ENCODE assay signal across 1 cellular context in genomic region chr15:83842281-83842680, GRCh38.
TF ChIP-seq lines count a peak whose summit lies in the region.

No MANE protein-coding gene starts in this region.

TF ChIP-seq in WTC11, 78 proteins besides CTCF, POLR2A, EP300 and RAD21 (continued from another document):
- TF ChIP-seq, protein P1, sequence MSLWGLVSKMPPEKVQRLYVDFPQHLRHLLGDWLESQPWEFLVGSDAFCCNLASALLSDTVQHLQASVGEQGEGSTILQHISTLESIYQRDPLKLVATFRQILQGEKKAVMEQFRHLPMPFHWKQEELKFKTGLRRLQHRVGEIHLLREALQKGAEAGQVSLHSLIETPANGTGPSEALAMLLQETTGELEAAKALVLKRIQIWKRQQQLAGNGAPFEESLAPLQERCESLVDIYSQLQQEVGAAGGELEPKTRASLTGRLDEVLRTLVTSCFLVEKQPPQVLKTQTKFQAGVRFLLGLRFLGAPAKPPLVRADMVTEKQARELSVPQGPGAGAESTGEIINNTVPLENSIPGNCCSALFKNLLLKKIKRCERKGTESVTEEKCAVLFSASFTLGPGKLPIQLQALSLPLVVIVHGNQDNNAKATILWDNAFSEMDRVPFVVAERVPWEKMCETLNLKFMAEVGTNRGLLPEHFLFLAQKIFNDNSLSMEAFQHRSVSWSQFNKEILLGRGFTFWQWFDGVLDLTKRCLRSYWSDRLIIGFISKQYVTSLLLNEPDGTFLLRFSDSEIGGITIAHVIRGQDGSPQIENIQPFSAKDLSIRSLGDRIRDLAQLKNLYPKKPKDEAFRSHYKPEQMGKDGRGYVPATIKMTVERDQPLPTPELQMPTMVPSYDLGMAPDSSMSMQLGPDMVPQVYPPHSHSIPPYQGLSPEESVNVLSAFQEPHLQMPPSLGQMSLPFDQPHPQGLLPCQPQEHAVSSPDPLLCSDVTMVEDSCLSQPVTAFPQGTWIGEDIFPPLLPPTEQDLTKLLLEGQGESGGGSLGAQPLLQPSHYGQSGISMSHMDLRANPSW (CRISPR knock-in tag; conservative IDR thresholded peaks at IDR 0.05; ENCODE audit: low read depth): no peak
- TF ChIP-seq, protein P2, sequence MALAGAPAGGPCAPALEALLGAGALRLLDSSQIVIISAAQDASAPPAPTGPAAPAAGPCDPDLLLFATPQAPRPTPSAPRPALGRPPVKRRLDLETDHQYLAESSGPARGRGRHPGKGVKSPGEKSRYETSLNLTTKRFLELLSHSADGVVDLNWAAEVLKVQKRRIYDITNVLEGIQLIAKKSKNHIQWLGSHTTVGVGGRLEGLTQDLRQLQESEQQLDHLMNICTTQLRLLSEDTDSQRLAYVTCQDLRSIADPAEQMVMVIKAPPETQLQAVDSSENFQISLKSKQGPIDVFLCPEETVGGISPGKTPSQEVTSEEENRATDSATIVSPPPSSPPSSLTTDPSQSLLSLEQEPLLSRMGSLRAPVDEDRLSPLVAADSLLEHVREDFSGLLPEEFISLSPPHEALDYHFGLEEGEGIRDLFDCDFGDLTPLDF (CRISPR knock-in tag; IDR thresholded peaks at IDR 0.05): no peak
- no peak for TF ChIP-seq EMX1 (CRISPR knock-in tag; IDR thresholded peaks at IDR 0.05)
